ENCODE assay signal across 12 cellular contexts in genomic region chr1:169511339-169512028, GRCh38. TPM values are rescaled to one million over a fixed set of nuclear protein-coding genes. Genes with fewer than 3 reads are reported as not detected.
DNase-seq lines count a peak whose midpoint lies in the region; ATAC-seq and TF ChIP-seq lines count a peak whose summit lies in the region.
"Had no signal": no experiment of that assay in that cellular context is flagged by ENCODE, and none has a peak within 500 bp of the region (broad histone marks: within the 10 kb centered on the region; RNA-seq: fewer than 3 reads in every experiment).

No MANE protein-coding gene starts in this region.

- no peaks in the 10 kb centered on the region for H3K79me1 ChIP-seq in mesenchymal stem cell (replicated peaks; ENCODE audit: low read length, poor library complexity, severe bottlenecking)

- H3K4me1 ChIP-seq in mesenchymal stem cell (ENCODE audit: control insufficient read depth, insufficient read depth, low read depth, low read length) (peaks cover 1% of the 10 kb centered on the region), prostate gland (replicated peaks) (peaks cover 4% of the 10 kb centered on the region)

- no peak overlapping the region for H4K8ac ChIP-seq in mesenchymal stem cell (ENCODE audit: low read length)

- H2AK5ac ChIP-seq in mesenchymal stem cell (ENCODE audit: low read length, severe bottlenecking) = no peak overlapping the region

- WGBS in mesenchymal stem cell = 88% methylated on average over 1 of the region's 3 CpGs
- 38% methylated on average over 3 of the region's 3 CpGs for WGBS in prostate gland

- ATAC-seq in GM19324 (IDR thresholded peaks at IDR 0.05; ENCODE audit: low FRiP score, unreplicated experiment) (no peak), HG02759 (IDR thresholded peaks at IDR 0.05; ENCODE audit: unreplicated experiment) (no peak), GM18858 (IDR thresholded peaks at IDR 0.05; ENCODE audit: unreplicated experiment) (no peak)

- H2BK15ac ChIP-seq in mesenchymal stem cell (ENCODE audit: low read depth, poor library complexity, severe bottlenecking) = no peak overlapping the region

- H3K9me3 ChIP-seq in mesenchymal stem cell (ENCODE audit: control insufficient read depth, low read length) = no peaks in the 10 kb centered on the region
- no peaks in the 10 kb centered on the region for H3K9me3 ChIP-seq in prostate gland

- DNase-seq in A172 (ENCODE audit: low spot score) (peak; percentile 81), HS-5 (ENCODE audit: low read depth) (peak; percentile 68), dedifferentiated amniotic fluid mesenchymal stem cell (ENCODE audit: extremely low spot score) (peak; percentile 42), mesenchymal stem cell (peak; percentile 83), prostate gland (ENCODE audit: low spot score) (no peak)
- DNase-seq: activated CD8-positive, alpha-beta memory T cell treated with anti-CD3 and anti-CD28 coated beads for 24 hours; CD4-positive, alpha-beta T cell; MV-4-11; SIG-M5 had no signal

- no peak overlapping the region for H2BK12ac ChIP-seq in mesenchymal stem cell (ENCODE audit: low read length in 2 of 2)

- no peak overlapping the region for H2BK120ac ChIP-seq in mesenchymal stem cell (ENCODE audit: low read depth, low read length)

- no peak overlapping the region for H3K23ac ChIP-seq in mesenchymal stem cell (ENCODE audit: low read length in 2 of 2)

- H3K36me3 ChIP-seq in mesenchymal stem cell (ENCODE audit: control insufficient read depth in 1 of 2, insufficient read depth in 2 of 2, low read depth in 1 of 2, low read length in 2 of 2) (no peaks in the 10 kb centered on the region), prostate gland (no peaks in the 10 kb centered on the region)

- H3K27ac ChIP-seq in mesenchymal stem cell (ENCODE audit: low read length, poor library complexity, severe bottlenecking) = no peak overlapping the region
- peak overlapping the region in 1 of 2 donors; percentile 50 for H3K27ac ChIP-seq in prostate gland

- no peak overlapping the region for H3K18ac ChIP-seq in mesenchymal stem cell (ENCODE audit: low read depth in 1 of 2, low read length in 2 of 2)

- TF ChIP-seq POLR2A in prostate gland (IDR thresholded peaks at IDR 0.05) = no peak

- no peak overlapping the region for H3K4ac ChIP-seq in mesenchymal stem cell (ENCODE audit: low read depth in 1 of 2, low read length in 2 of 2)

- H3K14ac ChIP-seq in mesenchymal stem cell (ENCODE audit: low read length in 2 of 2) = no peak overlapping the region

- H3K4me3 ChIP-seq in mesenchymal stem cell (ENCODE audit: insufficient read depth in 1 of 2, low read depth in 1 of 2, low read length in 2 of 2) = peak overlapping the region in 1 of 2 experiments; percentile 36
- no peak overlapping the region for H3K4me3 ChIP-seq in prostate gland

- no peak overlapping the region for H2AFZ ChIP-seq in mesenchymal stem cell (ENCODE audit: low read depth, low read length)

- H2BK5ac ChIP-seq in mesenchymal stem cell (ENCODE audit: low read depth, low read length, poor library complexity, severe bottlenecking) = no peak overlapping the region

- peak overlapping the region; percentile 74 for H3K9ac ChIP-seq in mesenchymal stem cell (ENCODE audit: low read length)

- no peak overlapping the region for H3K4me2 ChIP-seq in mesenchymal stem cell (ENCODE audit: low read length, poor library complexity, severe bottlenecking)

- intact Hi-C loops in prostate gland (cut with DNase I) = loop anchor here (2.0 kb wide), 1 partner anchor 25 kb away; no protein-coding TSS in a partner anchor

- TF ChIP-seq CTCF in prostate gland (IDR thresholded peaks at IDR 0.05) = no peak

- no peak overlapping the region for H4K91ac ChIP-seq in mesenchymal stem cell (ENCODE audit: low read length)

- H3K27me3 ChIP-seq in mesenchymal stem cell (ENCODE audit: control insufficient read depth in 1 of 2, insufficient read depth in 1 of 2, low read length in 2 of 2) (no peaks in the 10 kb centered on the region), prostate gland (replicated peaks; ENCODE audit: insufficient read depth) (no peaks in the 10 kb centered on the region)

RNA-seq across cellular contexts. Expression of gene SLC19A2, which starts 25.7 kb away (rescaled TPM):
- total RNA-seq in A172 (2014; rRNA removed; shearing (Covaris generic)) = 8.4 and 9.6 TPM in 2 replicates
- polyA plus RNA-seq in mesenchymal stem cell (2013, experiment 1 of 2) = 6.8 TPM
- 7.1 TPM for polyA plus RNA-seq in mesenchymal stem cell (2013, experiment 2 of 2)
- 10 to 100 TPM; 10.6 to 18.7 TPM for total RNA-seq in prostate gland
